In genomic region chr2:85318222-85319182, GRCh38 we compare ENCODE assay signal across 7 cellular contexts. TPM values are rescaled to one million over a fixed set of nuclear protein-coding genes. Genes with fewer than 3 reads are reported as not detected.
DNase-seq lines count a peak whose midpoint lies in the region; ATAC-seq and TF ChIP-seq lines count a peak whose summit lies in the region.

No MANE protein-coding gene starts in this region.

- no peaks in the 10 kb centered on the region for H3K9me3 Mint-ChIP-seq in IgD-negative memory B cell

- in situ Hi-C loops in GM13976 (cut with MboI; ENCODE audit: low sequenced_read_pairs, unreplicated experiment) (no loop called here), mammary epithelial cell (cut with MboI; ENCODE audit: low sequenced_read_pairs in 2 of 2) (no loop called here), GM13977 (cut with MboI; ENCODE audit: low pct_unique_long_range_greater_than_20kb, low sequenced_read_pairs, unreplicated experiment) (no loop called here)

- H3K4me1 ChIP-seq in mammary epithelial cell (ENCODE audit: insufficient read depth, low read length) (no peaks in the 10 kb centered on the region), psoas muscle (peaks cover 15% of the 10 kb centered on the region)

- peaks cover 17% of the 10 kb centered on the region for H3K36me3 ChIP-seq in mammary epithelial cell (ENCODE audit: insufficient read depth, low read length)
- H3K36me3 ChIP-seq in psoas muscle (ENCODE audit: insufficient read depth in 1 of 2, low read depth in 1 of 2), result peaks cover 6 to 74% of the 10 kb centered on the region in 2 donors

- no peaks in the 10 kb centered on the region for H3K27me3 ChIP-seq in mammary epithelial cell (ENCODE audit: insufficient read depth, low read length)
- H3K27me3 ChIP-seq in psoas muscle (ENCODE audit: insufficient read depth in 3 of 3, low read length in 2 of 3), result no peaks in the 10 kb centered on the region

- no peak overlapping the region for H3K4me2 ChIP-seq in mammary epithelial cell (ENCODE audit: insufficient read depth, low read depth, low read length)

- peak overlapping the region; percentile 60 to 77 (median 71) for H3K27ac Mint-ChIP-seq in IgD-negative memory B cell

- no peaks in the 10 kb centered on the region for H4K20me1 ChIP-seq in mammary epithelial cell (ENCODE audit: insufficient read depth, low read length)

- H3K4me3 ChIP-seq in mammary epithelial cell (replicated peaks in 1 of 3; ENCODE audit: insufficient read depth in 1 of 3, low read depth in 2 of 3, low read length in 3 of 3) (no peak overlapping the region), psoas muscle (no peak overlapping the region)

- peaks cover 30 to 41% (median 34%) of the 10 kb centered on the region in 3 donors for H3K4me1 Mint-ChIP-seq in IgD-negative memory B cell

- intact Hi-C loops in mammary epithelial cell (cut with micrococcal nuclease), result no loop called here
- intact Hi-C loops in psoas muscle (cut with DNase I), result no loop called here

- H3K9me3 ChIP-seq in mammary epithelial cell (replicated peaks; ENCODE audit: insufficient read depth, low read length) (no peaks in the 10 kb centered on the region), psoas muscle (no peaks in the 10 kb centered on the region)

- peaks cover 1% of the 10 kb centered on the region for H3K27me3 Mint-ChIP-seq in IgD-negative memory B cell

- no TSS peak for BruUV-seq in mammary epithelial cell (replicated peaks; lab: Mats Ljungman, UMichigan)

- DNase-seq in GM13976 (ENCODE audit: low spot score) (peak; percentile 30), mammary epithelial cell (peak; percentile 44), psoas muscle (no peak), Ammon's horn (ENCODE audit: low spot score) (no peak), erythroblast (lab: John Stamatoyannopoulos, UW) (no peak), GM13977 (ENCODE audit: low spot score) (no peak)

- H3K4me3 Mint-ChIP-seq in IgD-negative memory B cell, result peak overlapping the region in 2 of 4 donors; percentile 36 to 69

- no peak overlapping the region for H3K9ac ChIP-seq in mammary epithelial cell (ENCODE audit: insufficient read depth, low read length)

- 83% methylated on average over 13 of the region's 13 CpGs for WGBS in mammary epithelial cell (ENCODE audit: low coverage, missing lambda C conversion rate)
- 49 to 62% (median 56%) methylated on average over 13 of the region's 13 CpGs for WGBS in psoas muscle, 3 donors

- no peak for TF ChIP-seq CTCF in GM13976 (IDR thresholded peaks at IDR 0.05; ENCODE audit: borderline replicate concordance, control extremely low read depth, extremely low read depth, insufficient read depth, missing control alignments)
- no peak for TF ChIP-seq CTCF in mammary epithelial cell (conservative IDR thresholded peaks at IDR 0.05 in 1 of 2, IDR thresholded peaks at IDR 0.05 in 1 of 2; ENCODE audit: extremely low read depth in 1 of 2, insufficient read depth in 1 of 2, low read depth in 1 of 2, low read length in 2 of 2)
- no peak for TF ChIP-seq CTCF in psoas muscle (IDR thresholded peaks at IDR 0.05)
- no peak for TF ChIP-seq CTCF in GM13977 (IDR thresholded peaks at IDR 0.05; ENCODE audit: extremely low read depth, insufficient read depth, missing control alignments)

- CTCF ChIA-PET in mammary epithelial cell (lab: Charles Lee; ENCODE audit: low non-redundant PET), result interaction anchor here (0.6 kb wide), 1 partner anchor 9 kb away, joined by 3 read pairs; the partner anchor contains the start of gene TGOLN2

- H2AFZ ChIP-seq in mammary epithelial cell (ENCODE audit: low read depth, low read length), result no peak overlapping the region

- H3K79me2 ChIP-seq in mammary epithelial cell (ENCODE audit: insufficient read depth, low read length), result peaks cover 51% of the 10 kb centered on the region

- TF ChIP-seq POLR2A in erythroblast (IDR thresholded peaks at IDR 0.05; ENCODE audit: low read length), result no peak

- ATAC-seq in psoas muscle, result peak; percentile 71 to 83 (median 81)

- no peak overlapping the region for H3K27ac ChIP-seq in mammary epithelial cell (ENCODE audit: insufficient read depth, low read depth, low read length)
- H3K27ac ChIP-seq in psoas muscle, result peak overlapping the region; percentile 56

- dilution Hi-C loops in mammary epithelial cell (cut with HindIII; ENCODE audit: low sequenced_read_pairs), result no loop called here

- no peaks in the 10 kb centered on the region for H3K36me3 Mint-ChIP-seq in IgD-negative memory B cell

RNA-seq across cellular contexts. Expression of gene TGOLN2, which starts 9.3 kb away (rescaled TPM):
- 86.7 TPM for polyA plus RNA-seq in IgD-negative memory B cell
- 10 to 100 TPM; 64.8 to 83.0 TPM for total RNA-seq in mammary epithelial cell
- 42.8 TPM for polyA plus RNA-seq in mammary epithelial cell
- polyA minus RNA-seq in mammary epithelial cell, result 54.5 TPM
- 10 to 100 TPM; 35.0 to 43.0 (median 36.9) TPM for total RNA-seq in psoas muscle
- polyA plus RNA-seq in psoas muscle, result 10 to 100 TPM; 14.3 to 51.7 (median 21.9) TPM

RNA-seq across cellular contexts. Expression of gene RETSAT, which starts 35.8 kb away (rescaled TPM):
- polyA plus RNA-seq in IgD-negative memory B cell, result 10.6 TPM
- total RNA-seq in mammary epithelial cell, result 100 to 1,000 TPM in 1 of 2 donors, 10 to 100 TPM in 1; 94.7 to 157 TPM
- polyA plus RNA-seq in mammary epithelial cell, result 62.0 TPM
- 90.5 TPM for polyA minus RNA-seq in mammary epithelial cell
- total RNA-seq in psoas muscle, result 100 to 1,000 TPM in 1 of 4 donors, 10 to 100 TPM in 3; 28.3 to 115 (median 63.3) TPM
- 10 to 100 TPM; 36.9 to 74.3 (median 45.6) TPM for polyA plus RNA-seq in psoas muscle

RNA-seq across cellular contexts. Expression of gene ELMOD3, which starts 36.1 kb away (rescaled TPM):
- 16.0 TPM for polyA plus RNA-seq in IgD-negative memory B cell
- 10 to 100 TPM; 17.5 to 23.0 TPM for total RNA-seq in mammary epithelial cell
- polyA plus RNA-seq in mammary epithelial cell, result 14.3 TPM
- polyA minus RNA-seq in mammary epithelial cell, result 13.5 TPM
- total RNA-seq in psoas muscle, result 10 to 100 TPM; 16.0 to 19.2 (median 17.6) TPM
- polyA plus RNA-seq in psoas muscle, result 10 to 100 TPM; 17.2 to 33.2 (median 20.4) TPM

Comparison
In these comparisons a context has a peak if more than half of its experiments do, and no peak if none do; other contexts are left out.
1. DNase-seq: peak in GM13976 (single experiment) and mammary epithelial cell (single experiment); none in psoas muscle (0 of 2), Ammon's horn (single experiment), erythroblast (0 of 2) and GM13977 (single experiment).